In the genomic region with DNA sequence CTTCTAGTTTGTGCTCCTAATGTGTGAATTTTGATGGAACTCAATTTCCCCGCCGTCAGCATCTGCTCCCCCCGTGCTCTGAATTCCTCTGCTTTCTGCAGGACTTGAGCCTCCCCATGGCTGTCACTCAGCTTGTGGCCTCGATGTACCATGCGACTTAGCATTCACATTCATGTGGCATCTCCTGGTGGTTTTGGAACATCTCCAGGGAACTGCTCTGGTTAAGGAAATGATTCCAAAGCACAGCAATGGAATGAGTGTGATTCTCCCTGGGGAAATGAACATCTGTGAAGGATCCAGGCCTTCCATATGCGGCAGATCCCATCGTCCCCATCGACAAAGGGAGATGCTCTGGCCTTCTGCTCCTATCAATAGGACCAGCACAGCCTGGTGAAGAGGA, we compare ENCODE assay signal across 18 cellular contexts.
DNase-seq lines count a peak whose midpoint lies in the region; ATAC-seq lines count a peak whose summit lies in the region.
"Had no signal": no experiment of that assay in that cellular context is flagged by ENCODE, and none has a peak within 500 bp of the region (broad histone marks: within the 10 kb centered on the region; RNA-seq: fewer than 3 reads in every experiment).

No MANE protein-coding gene starts in this region.

- ATAC-seq in HG02571 (IDR thresholded peaks at IDR 0.05; ENCODE audit: unreplicated experiment): no peak
- no peak for ATAC-seq in GM21447 (IDR thresholded peaks at IDR 0.05; ENCODE audit: unreplicated experiment)
- ATAC-seq: stimulated activated naive CD8-positive, alpha-beta T cell treated with anti-CD3 and anti-CD28 coated beads, Interleukin-15, Interleukin-2, amounts not matched to agents 100 U/mL and 50 U/mL, for 24 hours had no signal

- DNase-seq in A172 (ENCODE audit: low spot score) (peak; percentile 74), GM04503 (ENCODE audit: low read depth) (peak; percentile 81), amniotic stem cell (lab: John Stamatoyannopoulos, UW) (peak; percentile 40), fibroblast of the conjunctiva (ENCODE audit: low read depth) (peak; percentile 3), NCI-H526 (lab: John Stamatoyannopoulos, UW) (no peak), HPDE6-E6E7 (ENCODE audit: extremely low spot score) (no peak)
- DNase-seq: activated CD4-positive, alpha-beta T cell treated with anti-CD3 and anti-CD28 coated beads, Interleukin-2, amount 10 ng/mL, durations not matched to agents 24 days and 14 days; activated naive CD4-positive, alpha-beta T cell treated with anti-CD3 and anti-CD28 coated beads, Interleukin-2, amount 50 U/mL, for 16 hours; cerebellar nuclear complex; hippocampal formation; NCI-H1417 treated with DMSO at 0.1 percent for 48 hours; SHP77; spleen; stimulated activated naive CD8-positive, alpha-beta T cell treated with anti-CD3 and anti-CD28 coated beads, Interleukin-15, Interleukin-2, amounts not matched to agents 100 U/mL and 50 U/mL, for 24 hours; T1000; uterus had no signal

Comparison
In these comparisons a context has a peak if more than half of its experiments do, and no peak if none do; other contexts are left out.
1. DNase-seq: peak in A172 (single experiment), GM04503 (single experiment), amniotic stem cell (single experiment) and fibroblast of the conjunctiva (single experiment); none in NCI-H526 (0 of 2) and HPDE6-E6E7 (single experiment).